Comparison of ENCODE assay signal across 8 cellular contexts in the genomic region with DNA sequence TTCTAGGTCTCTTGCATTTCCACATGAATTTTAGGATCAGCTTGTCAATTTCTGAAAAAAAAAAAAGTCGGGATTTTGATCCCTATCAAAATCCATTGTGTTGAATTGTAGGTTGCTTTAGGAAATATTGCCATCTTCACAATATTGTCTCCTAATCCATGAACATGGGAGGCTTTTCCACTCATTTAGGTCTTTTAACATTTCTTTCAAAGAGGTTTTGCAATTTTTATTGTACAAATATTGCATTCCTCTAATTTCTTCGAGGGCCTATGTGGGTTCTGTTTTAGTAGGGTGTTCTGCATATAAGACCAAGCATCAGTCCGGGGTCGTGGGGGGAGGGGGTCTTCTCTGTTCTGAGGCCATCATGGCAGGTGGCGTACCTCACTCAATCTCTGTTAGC. TPM values are rescaled to one million over a fixed set of nuclear protein-coding genes. Genes with fewer than 3 reads are reported as not detected.
DNase-seq lines count a peak whose midpoint lies in the region; ATAC-seq and TF ChIP-seq lines count a peak whose summit lies in the region.
"Had no signal": no experiment of that assay in that cellular context is flagged by ENCODE, and none has a peak within 500 bp of the region (broad histone marks: within the 10 kb centered on the region; RNA-seq: fewer than 3 reads in every experiment).

No MANE protein-coding gene starts in this region.

- peaks cover 5% of the 10 kb centered on the region for H3K4me1 ChIP-seq in HEK293 (ENCODE audit: control insufficient read depth, insufficient read depth, low read length)
- peaks cover 20% of the 10 kb centered on the region for H3K4me1 ChIP-seq in lower lobe of right lung
- H3K4me1 ChIP-seq in thoracic aorta (ENCODE audit: control insufficient read depth in 1 of 2, low read depth in 2 of 2): peaks cover 10 to 26% of the 10 kb centered on the region in 2 donors

- peaks cover 10% of the 10 kb centered on the region for H3K4me1 Mint-ChIP-seq in activated naive CD8-positive, alpha-beta T cell treated with anti-CD3 and anti-CD28 coated beads, Interleukin-2, amount 50 U/mL, for 24 hours
- H3K4me1 Mint-ChIP-seq in activated T-cell treated with anti-CD3 and anti-CD28 coated beads, Interleukin-2, amount 50 U/mL, for 24 hours (ENCODE audit: low read depth): peaks cover 11% of the 10 kb centered on the region

- H3K4me3 ChIP-seq in HEK293 (ENCODE audit: low read depth, low read length): no peak overlapping the region
- H3K4me3 ChIP-seq in lower lobe of right lung: peak overlapping the region; percentile 61
- H3K4me3 ChIP-seq in thoracic aorta: peak overlapping the region; percentile 84

- peak overlapping the region; percentile 91 for H3K27ac ChIP-seq in HEK293 (ENCODE audit: extremely low read depth, low read depth, low read length)
- H3K27ac ChIP-seq in lower lobe of right lung: peak overlapping the region; percentile 77
- no peak overlapping the region for H3K27ac ChIP-seq in thoracic aorta

- no peak for ATAC-seq in activated naive CD8-positive, alpha-beta T cell treated with anti-CD3 and anti-CD28 coated beads, Interleukin-2, amount 50 U/mL, for 24 hours
- no peak for ATAC-seq in lower lobe of right lung
- ATAC-seq in thoracic aorta (ENCODE audit: insufficient number of reproducible peaks, low FRiP score, low read depth): no peak

- H3K9me3 Mint-ChIP-seq in activated naive CD8-positive, alpha-beta T cell treated with anti-CD3 and anti-CD28 coated beads, Interleukin-2, amount 50 U/mL, for 24 hours: no peaks in the 10 kb centered on the region
- H3K9me3 Mint-ChIP-seq in activated T-cell treated with anti-CD3 and anti-CD28 coated beads, Interleukin-2, amount 50 U/mL, for 24 hours: no peaks in the 10 kb centered on the region

- H3K27me3 Mint-ChIP-seq in activated naive CD8-positive, alpha-beta T cell treated with anti-CD3 and anti-CD28 coated beads, Interleukin-2, amount 50 U/mL, for 24 hours: peaks cover 43% of the 10 kb centered on the region
- H3K27me3 Mint-ChIP-seq in activated T-cell treated with anti-CD3 and anti-CD28 coated beads, Interleukin-2, amount 50 U/mL, for 24 hours: peaks cover 64% of the 10 kb centered on the region

- H3K36me3 Mint-ChIP-seq in activated naive CD8-positive, alpha-beta T cell treated with anti-CD3 and anti-CD28 coated beads, Interleukin-2, amount 50 U/mL, for 24 hours (ENCODE audit: low read depth): no peaks in the 10 kb centered on the region
- no peaks in the 10 kb centered on the region for H3K36me3 Mint-ChIP-seq in activated T-cell treated with anti-CD3 and anti-CD28 coated beads, Interleukin-2, amount 50 U/mL, for 24 hours (ENCODE audit: low read depth)

- H3K36me3 ChIP-seq in HEK293 (ENCODE audit: control insufficient read depth in 2 of 2, insufficient read depth in 1 of 2, low read length in 2 of 2): no peaks in the 10 kb centered on the region; a peak in 1 of 3 replicates
- no peaks in the 10 kb centered on the region for H3K36me3 ChIP-seq in lower lobe of right lung
- no peaks in the 10 kb centered on the region for H3K36me3 ChIP-seq in thoracic aorta
- H3K36me3 ChIP-seq: Peyer's patch had no signal

- H3K4me3 Mint-ChIP-seq in activated naive CD8-positive, alpha-beta T cell treated with anti-CD3 and anti-CD28 coated beads, Interleukin-2, amount 50 U/mL, for 24 hours: peak overlapping the region; percentile 59
- no peak overlapping the region for H3K4me3 Mint-ChIP-seq in activated T-cell treated with anti-CD3 and anti-CD28 coated beads, Interleukin-2, amount 50 U/mL, for 24 hours

- peaks cover 46% of the 10 kb centered on the region for H3K27me3 ChIP-seq in lower lobe of right lung (ENCODE audit: low read depth)
- H3K27me3 ChIP-seq in thoracic aorta (replicated peaks; ENCODE audit: insufficient read depth): no peaks in the 10 kb centered on the region
- H3K27me3 ChIP-seq: Peyer's patch had no signal

- intact Hi-C loops in lower lobe of right lung (cut with DNase I): no loop called here

- CTCF ChIA-PET in HEK293 (lab: Yijun Ruan, JAX): interaction anchor here (0.9 to 1.3 kb wide), 3 partner anchors 14 to 62 kb away, joined by 3 to 5 read pairs (median 4); no protein-coding TSS in a partner anchor

- DNase-seq in activated naive CD8-positive, alpha-beta T cell treated with anti-CD3 and anti-CD28 coated beads, Interleukin-2, amount 50 U/mL, for 24 hours: no peak
- DNase-seq in lower lobe of right lung: no peak
- no peak for DNase-seq in thoracic aorta (ENCODE audit: low spot score)
- no peak for DNase-seq in middle frontal gyrus (ENCODE audit: extremely low spot score, low spot score)
- no peak for DNase-seq in activated T-cell treated with anti-CD3 and anti-CD28 coated beads, Interleukin-2, amount 50 U/mL, for 24 hours
- DNase-seq in retina: no peak

- POLR2A ChIA-PET in HEK293 (lab: Yijun Ruan, JAX): interaction anchor here (0.8 to 1.2 kb wide), 3 partner anchors 23 to 665 kb away, joined by 3 to 8 read pairs (median 3); no protein-coding TSS in a partner anchor

- H3K27ac Mint-ChIP-seq in activated naive CD8-positive, alpha-beta T cell treated with anti-CD3 and anti-CD28 coated beads, Interleukin-2, amount 50 U/mL, for 24 hours: no peak overlapping the region
- no peak overlapping the region for H3K27ac Mint-ChIP-seq in activated T-cell treated with anti-CD3 and anti-CD28 coated beads, Interleukin-2, amount 50 U/mL, for 24 hours

- H3K9me3 ChIP-seq in HEK293 (ENCODE audit: control insufficient read depth, insufficient read depth, low read depth, low read length): no peaks in the 10 kb centered on the region
- H3K9me3 ChIP-seq in lower lobe of right lung: no peaks in the 10 kb centered on the region
- no peaks in the 10 kb centered on the region for H3K9me3 ChIP-seq in thoracic aorta
- H3K9me3 ChIP-seq: Peyer's patch had no signal

- TF ChIP-seq CTCF in HEK293 (tag by site-specific recombination; IDR thresholded peaks at IDR 0.05) (no peak), lower lobe of right lung (IDR thresholded peaks at IDR 0.05) (no peak), thoracic aorta (IDR thresholded peaks at IDR 0.05) (no peak)

TF ChIP-seq in HEK293, 187 proteins besides CTCF, POLR2A, EP300 and RAD21:
- TF ChIP-seq ZNF658 (tag by site-specific recombination; IDR thresholded peaks at IDR 0.05) (no peak), IKZF3 (tag by site-specific recombination; IDR thresholded peaks at IDR 0.05) (0 out of 2 replicates have a peak, but pooled peaks have one; percentile 8), HOXC10 (CRISPR knock-in tag; IDR thresholded peaks at IDR 0.05) (no peak)
- TF ChIP-seq, protein P1, sequence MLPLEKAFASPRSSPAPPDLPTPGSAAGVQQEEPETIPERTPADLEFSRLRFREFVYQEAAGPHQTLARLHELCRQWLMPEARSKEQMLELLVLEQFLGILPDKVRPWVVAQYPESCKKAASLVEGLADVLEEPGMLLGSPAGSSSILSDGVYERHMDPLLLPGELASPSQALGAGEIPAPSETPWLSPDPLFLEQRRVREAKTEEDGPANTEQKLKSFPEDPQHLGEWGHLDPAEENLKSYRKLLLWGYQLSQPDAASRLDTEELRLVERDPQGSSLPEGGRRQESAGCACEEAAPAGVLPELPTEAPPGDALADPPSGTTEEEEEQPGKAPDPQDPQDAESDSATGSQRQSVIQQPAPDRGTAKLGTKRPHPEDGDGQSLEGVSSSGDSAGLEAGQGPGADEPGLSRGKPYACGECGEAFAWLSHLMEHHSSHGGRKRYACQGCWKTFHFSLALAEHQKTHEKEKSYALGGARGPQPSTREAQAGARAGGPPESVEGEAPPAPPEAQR (tag by site-specific recombination; IDR thresholded peaks at IDR 0.05): no peak
TF ChIP-seq in HEK293: peak in this region for 1.

RNA-seq across cellular contexts. Expression of a gene that starts 0.7 kb away (rescaled TPM):
- 89.1 TPM for total RNA-seq in lower lobe of right lung
- 10 to 100 TPM; 30.1 to 34.2 TPM for total RNA-seq in thoracic aorta

RNA-seq across cellular contexts. Expression of a gene that starts 25.8 kb away (rescaled TPM):
- total RNA-seq in lower lobe of right lung (56.5 TPM), thoracic aorta (10 to 100 TPM in 1 of 2 donors, 1 to 10 TPM in 1; 5.6 to 15.7 TPM)

Comparison
In these comparisons a context has a peak if more than half of its experiments do, and no peak if none do; other contexts are left out.
1. H3K27ac ChIP-seq: peak in HEK293 (single experiment) and lower lobe of right lung (single experiment); none in thoracic aorta (0 of 2).